Comparison of ENCODE assay signal across 29 cellular contexts in the genomic region with DNA sequence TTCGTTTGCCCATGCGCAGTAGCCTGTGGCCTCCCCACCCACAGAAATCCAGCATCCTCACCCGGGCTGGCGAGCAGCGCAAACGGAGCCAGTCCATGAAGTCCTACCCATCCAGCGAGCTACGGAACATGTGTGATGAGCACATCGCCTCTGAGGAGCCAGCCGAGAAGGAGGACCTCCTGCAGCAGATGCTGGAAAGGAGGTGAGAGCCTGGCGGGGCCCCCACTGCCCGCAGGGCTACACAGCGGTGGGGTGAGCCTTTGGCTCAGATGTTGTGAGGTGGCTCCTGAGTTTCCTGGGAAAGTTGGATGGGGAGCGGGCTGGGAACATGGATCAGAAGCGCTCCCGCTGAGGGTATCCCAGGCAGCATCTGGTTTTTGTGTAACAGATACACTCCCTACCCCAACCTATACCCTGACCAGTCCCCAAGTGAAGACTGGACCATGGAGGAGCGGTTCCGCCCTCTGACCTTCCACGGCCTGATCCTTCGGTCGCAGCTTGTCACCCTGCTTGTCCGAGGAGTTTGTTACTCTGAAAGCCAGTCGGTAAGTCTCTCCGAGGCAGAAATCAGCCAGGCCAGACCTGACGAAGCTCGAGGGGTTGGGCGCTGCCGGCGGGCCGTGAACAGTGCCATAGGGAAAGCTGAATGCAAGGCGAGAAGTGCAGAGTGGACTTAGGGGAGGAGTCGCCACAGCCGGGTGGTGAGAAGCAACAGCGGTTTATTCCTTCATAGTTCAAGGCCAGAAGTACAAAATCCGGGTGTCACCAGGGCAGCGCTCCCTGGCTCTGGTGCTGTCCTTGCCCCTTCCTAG. TPM values are rescaled to one million over a fixed set of nuclear protein-coding genes. Genes with fewer than 3 reads are reported as not detected.
"Had no signal": no experiment of that assay in that cellular context is flagged by ENCODE, and none has a peak within 500 bp of the region (broad histone marks: within the 10 kb centered on the region; RNA-seq: fewer than 3 reads in every experiment).

No MANE protein-coding gene starts in this region.

- H3K9ac ChIP-seq: parathyroid adenoma had no signal

- DNase-seq: cerebellar nuclear complex; effector memory CD8-positive, alpha-beta T cell; gastrocnemius medialis; heart right ventricle; immature natural killer cell; left cardiac atrium; left ventricle myocardium inferior; mesenchymal stem cell; midbrain; nucleus accumbens; psoas muscle; retina; spleen; stimulated activated CD4-positive, alpha-beta T cell treated with anti-CD3 and anti-CD28 coated beads, Interleukin-15, amount 100 ng/mL, for 24 hours; stimulated activated CD4-positive, alpha-beta T cell treated with anti-CD3 and anti-CD28 coated beads, Interleukin-1b, Interleukin-23, amount 100 ng/mL, for 48 hours; stimulated activated CD4-positive, alpha-beta T cell treated with anti-CD3 and anti-CD28 coated beads, Interleukin-4, amount 100 ng/mL, for 24 hours; upper lobe of right lung had no signal

- H3K27me3 ChIP-seq: esophagus muscularis mucosa, gastrocnemius medialis, heart right ventricle, spleen, tibial nerve, upper lobe of right lung, vagina had no signal

- ATAC-seq: effector memory CD8-positive, alpha-beta T cell; gastrocnemius medialis; left cardiac atrium had no signal

- H3K27ac ChIP-seq: epithelial cell of prostate, esophagus muscularis mucosa, gastrocnemius medialis, heart right ventricle, left ventricle myocardium inferior, parathyroid adenoma, psoas muscle, spleen, tibial nerve, upper lobe of right lung, vagina had no signal

- H3K4me1 ChIP-seq: gastrocnemius medialis, parathyroid adenoma, psoas muscle, tibial nerve, upper lobe of right lung, vagina had no signal

- H3K4me3 ChIP-seq: esophagus muscularis mucosa, gastrocnemius medialis, heart right ventricle, left ventricle myocardium inferior, lung, psoas muscle, spleen, tibial nerve, upper lobe of right lung, vagina had no signal

- H3K9me3 ChIP-seq: esophagus muscularis mucosa, gastrocnemius medialis, heart right ventricle, left ventricle myocardium inferior, psoas muscle, spleen, tibial nerve, upper lobe of right lung, vagina had no signal

- H3K79me2 ChIP-seq: parathyroid adenoma had no signal

- FAIRE-seq: colon, keratinocyte had no signal

- H2AFZ ChIP-seq: parathyroid adenoma had no signal

RNA-seq across cellular contexts. Expression of gene NPPA, which starts 10.4 kb away (rescaled TPM):
- total RNA-seq: fibroblast of villous mesenchyme, vagina had no signal
- polyA plus RNA-seq: immature natural killer cell, keratinocyte, neural cell had no signal

RNA-seq across cellular contexts. Expression of gene NPPB, which starts 21.6 kb away (rescaled TPM):
- total RNA-seq: esophagus muscularis mucosa, gastrocnemius medialis, sciatic nerve, spleen, temporal lobe, tibial nerve, vagina had no signal
- polyA plus RNA-seq: immature natural killer cell, keratinocyte, neural cell had no signal
